Comparison of ENCODE assay signal across 6 cellular contexts in the genomic region with DNA sequence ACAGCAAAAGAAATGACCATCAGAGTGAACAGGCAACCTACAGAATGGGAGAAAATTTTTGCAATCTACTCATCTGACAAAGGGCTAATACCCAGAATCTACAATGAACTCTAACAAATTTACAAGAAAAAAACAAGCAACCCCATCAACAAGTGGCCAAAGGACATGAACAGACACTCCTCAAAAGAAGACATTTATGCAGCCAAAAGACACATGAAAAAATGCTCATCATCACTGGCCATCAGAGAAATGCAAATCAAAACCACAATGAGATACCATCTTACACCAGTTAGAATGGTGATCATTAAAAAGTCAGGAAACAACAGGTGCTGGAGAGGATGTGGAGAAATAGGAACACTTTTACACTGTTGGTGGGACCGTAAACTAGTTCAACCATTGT. TPM values are rescaled to one million over a fixed set of nuclear protein-coding genes. Genes with fewer than 3 reads are reported as not detected.
"Had no signal": no experiment of that assay in that cellular context is flagged by ENCODE, and none has a peak within 500 bp of the region (broad histone marks: within the 10 kb centered on the region; RNA-seq: fewer than 3 reads in every experiment).

No MANE protein-coding gene starts in this region.

RNA-seq across cellular contexts. Expression of gene WFDC3, which starts 5.8 kb away (rescaled TPM):
- total RNA-seq: H1, H9 had no signal
- polyA plus RNA-seq: HepG2, IgD-negative memory B cell had no signal

RNA-seq across cellular contexts. Expression of gene TNNC2, which starts 29.6 kb away (rescaled TPM):
- total RNA-seq: HFFc6, HT1080 had no signal
